In genomic region chr15:60372756-60373155, GRCh38 we compare ENCODE assay signal across 13 cellular contexts. TPM values are rescaled to one million over a fixed set of nuclear protein-coding genes. Genes with fewer than 3 reads are reported as not detected.
A peak's percentile ranks its signal among the peaks of the same experiment; 100 is the strongest.
DNase-seq lines count a peak whose midpoint lies in the region; ATAC-seq lines count a peak whose summit lies in the region.
"Had no signal": no experiment of that assay in that cellular context is flagged by ENCODE, and none has a peak within 500 bp of the region (broad histone marks: within the 10 kb centered on the region; RNA-seq: fewer than 3 reads in every experiment).

No MANE protein-coding gene starts in this region.

- in situ Hi-C loops in GM23248 (cut with MboI): no loop called here

- no peaks in the 10 kb centered on the region for H3K27me3 ChIP-seq in GM23248 (replicated peaks; ENCODE audit: insufficient read depth)
- H3K27me3 ChIP-seq: cardiac muscle cell had no signal

- no peaks in the 10 kb centered on the region for H3K9me3 Mint-ChIP-seq in activated T-helper 17 cell treated with anti-CD3 and anti-CD28 coated beads, Interleukin-2, amount 50 U/mL, for 72 hours
- no peaks in the 10 kb centered on the region for H3K9me3 Mint-ChIP-seq in stimulated activated memory B cell treated with anti-CD40 and anti-IgM and Interleukin-4, amounts not matched to agents 10 μg/mL and 1 μg/mL and 100 μg/mL, for 72 hours

- peaks cover 76% of the 10 kb centered on the region for H3K36me3 ChIP-seq in GM23248 (ENCODE audit: low read depth)
- H3K36me3 ChIP-seq: cardiac muscle cell had no signal

- peak overlapping the region; percentile 100 for H3K27ac ChIP-seq in GM23248

- H3F3A ChIP-seq in GM23248 (ENCODE audit: insufficient read depth): peaks cover 91% of the 10 kb centered on the region

- no peak for ATAC-seq in activated T-helper 17 cell treated with anti-CD3 and anti-CD28 coated beads, Interleukin-2, amount 50 U/mL, for 72 hours (replicated peaks)
- no peak for ATAC-seq in stimulated activated memory B cell treated with anti-CD40 and anti-IgM and Interleukin-4, amounts not matched to agents 10 μg/mL and 1 μg/mL and 100 μg/mL, for 72 hours
- ATAC-seq in GM18873 (IDR thresholded peaks at IDR 0.05; ENCODE audit: low FRiP score, unreplicated experiment): no peak
- ATAC-seq in sciatic nerve: no peak
- ATAC-seq: GM12878 had no signal

- peaks cover 26% of the 10 kb centered on the region for H3K4me1 Mint-ChIP-seq in activated T-helper 17 cell treated with anti-CD3 and anti-CD28 coated beads, Interleukin-2, amount 50 U/mL, for 72 hours
- H3K4me1 Mint-ChIP-seq in stimulated activated memory B cell treated with anti-CD40 and anti-IgM and Interleukin-4, amounts not matched to agents 10 μg/mL and 1 μg/mL and 100 μg/mL, for 72 hours: peaks cover 4% of the 10 kb centered on the region

- peaks cover 84% of the 10 kb centered on the region for H3K79me2 ChIP-seq in GM23248 (ENCODE audit: insufficient read depth)

- H3K27me3 Mint-ChIP-seq in activated T-helper 17 cell treated with anti-CD3 and anti-CD28 coated beads, Interleukin-2, amount 50 U/mL, for 72 hours: no peaks in the 10 kb centered on the region
- no peaks in the 10 kb centered on the region for H3K27me3 Mint-ChIP-seq in stimulated activated memory B cell treated with anti-CD40 and anti-IgM and Interleukin-4, amounts not matched to agents 10 μg/mL and 1 μg/mL and 100 μg/mL, for 72 hours

- no peak overlapping the region for H2AFZ ChIP-seq in GM23248

- peak overlapping the region; percentile 4; the same call in 1 of the 2 replicates for H3K4me3 ChIP-seq in GM23248
- H3K4me3 ChIP-seq: cardiac muscle cell, GM12878 had no signal

- H3K9ac ChIP-seq in GM23248: peak overlapping the region; percentile 99

- H3K4me1 ChIP-seq in GM23248 (ENCODE audit: insufficient read depth): peaks cover 92% of the 10 kb centered on the region

- intact Hi-C loops in sciatic nerve (cut with DNase I): no loop called here

- H3K36me3 Mint-ChIP-seq in activated T-helper 17 cell treated with anti-CD3 and anti-CD28 coated beads, Interleukin-2, amount 50 U/mL, for 72 hours (ENCODE audit: low read depth): peaks cover 81% of the 10 kb centered on the region
- peaks cover 57% of the 10 kb centered on the region for H3K36me3 Mint-ChIP-seq in stimulated activated memory B cell treated with anti-CD40 and anti-IgM and Interleukin-4, amounts not matched to agents 10 μg/mL and 1 μg/mL and 100 μg/mL, for 72 hours

- peak overlapping the region; percentile 15 for H3K27ac Mint-ChIP-seq in activated T-helper 17 cell treated with anti-CD3 and anti-CD28 coated beads, Interleukin-2, amount 50 U/mL, for 72 hours
- H3K27ac Mint-ChIP-seq in stimulated activated memory B cell treated with anti-CD40 and anti-IgM and Interleukin-4, amounts not matched to agents 10 μg/mL and 1 μg/mL and 100 μg/mL, for 72 hours: peak overlapping the region; percentile 32

- no peak overlapping the region for H3K4me3 Mint-ChIP-seq in activated T-helper 17 cell treated with anti-CD3 and anti-CD28 coated beads, Interleukin-2, amount 50 U/mL, for 72 hours
- no peak overlapping the region for H3K4me3 Mint-ChIP-seq in stimulated activated memory B cell treated with anti-CD40 and anti-IgM and Interleukin-4, amounts not matched to agents 10 μg/mL and 1 μg/mL and 100 μg/mL, for 72 hours

- H3K9me3 ChIP-seq in GM23248 (ENCODE audit: low read depth): no peaks in the 10 kb centered on the region

- no peaks in the 10 kb centered on the region for H3K9me2 ChIP-seq in GM23248 (ENCODE audit: insufficient read depth)

- H3K4me2 ChIP-seq in GM23248 (ENCODE audit: unreplicated experiment): peak overlapping the region; percentile 79

- DNase-seq in GM23248 (peak; percentile 45), glomerular visceral epithelial cell (ENCODE audit: extremely low spot score) (peak; percentile 37), globus pallidus (ENCODE audit: low spot score) (no peak), sciatic nerve (ENCODE audit: low spot score) (no peak)
- no peak for DNase-seq in activated CD4-positive, alpha-beta T cell treated with anti-CD3 and anti-CD28 coated beads, Interleukin-2, amount 50 U/mL, for 48 hours
- DNase-seq: activated T-cell treated with anti-CD3 and anti-CD28 coated beads for 4 hours, HCEC 1CT, NCI-H2081 treated with DMSO at 0.1 percent for 48 hours had no signal

- H4K20me1 ChIP-seq in GM23248 (ENCODE audit: insufficient read depth): no peaks in the 10 kb centered on the region

- WGBS in GM23248 (ENCODE audit: low coverage in 1 of 2, low lambda C conversion rate in 2 of 2, missing lambda C conversion rate in 2 of 2), 2 experiments: 31 to 60% methylated on average over 1 of the region's 1 CpG

RNA-seq across cellular contexts. Expression of gene ANXA2, which starts 25.0 kb away (rescaled TPM):
- 4,470 and 4,692 TPM in 2 replicates for total RNA-seq in GM23248 (2014; rRNA removed; shearing (Covaris generic))
- polyA plus RNA-seq in GM23248 (2016; fragmentation: Nextera tagmentation; extraction: Ambion mirVana): 6,052 and 6,251 TPM in 2 replicates
- total RNA-seq in activated T-helper 17 cell treated with anti-CD3 and anti-CD28 coated beads, Interleukin-2, amount 50 U/mL, for 72 hours: 100 to 1,000 TPM; 120 to 420 TPM
- 904 TPM for total RNA-seq in sciatic nerve

Comparison
In these comparisons a context has a peak if more than half of its experiments do, and no peak if none do; other contexts are left out.
1. DNase-seq: peak in GM23248 (single experiment) and glomerular visceral epithelial cell (single experiment); none in globus pallidus (single experiment), activated CD4-positive, alpha-beta T cell treated with anti-CD3 and anti-CD28 coated beads, Interleukin-2, amount 50 U/mL, for 48 hours (0 of 2) and sciatic nerve (single experiment).